8 cellular contexts compared by ENCODE assay signal in genomic region chr21:43269461-43269860, GRCh38.
DNase-seq lines count a peak whose midpoint lies in the region; ATAC-seq and TF ChIP-seq lines count a peak whose summit lies in the region.

No MANE protein-coding gene starts in this region.

- H3K36me3 Mint-ChIP-seq in MCF 10A (ENCODE audit: insufficient read depth, unreplicated experiment) = peaks cover 5% of the 10 kb centered on the region

- intact Hi-C loops in MCF 10A (cut with micrococcal nuclease) = no loop called here
- intact Hi-C loops in mammary epithelial cell (cut with micrococcal nuclease) = no loop called here
- intact Hi-C loops in right cardiac atrium (cut with DNase I) = no loop called here

- H2AFZ ChIP-seq in mammary epithelial cell (ENCODE audit: low read depth, low read length) = no peak overlapping the region

- WGBS in mammary epithelial cell (ENCODE audit: low coverage, missing lambda C conversion rate) = 79% methylated on average over 10 of the region's 10 CpGs
- WGBS in right cardiac atrium = 76% methylated on average over 10 of the region's 10 CpGs

- ATAC-seq in right cardiac atrium = no peak
- peak; percentile 77 for ATAC-seq in stimulated activated naive CD8-positive, alpha-beta T cell treated with anti-CD3 and anti-CD28 coated beads, Interleukin-15, amount 100 ng/mL, for 72 hours
- ATAC-seq in GM18502 (IDR thresholded peaks at IDR 0.05; ENCODE audit: poor library complexity, unreplicated experiment) = no peak

- H3K27ac ChIP-seq in mammary epithelial cell (ENCODE audit: insufficient read depth, low read depth, low read length) = no peak overlapping the region
- H3K27ac ChIP-seq in right cardiac atrium (ENCODE audit: low read length) = no peak overlapping the region
- H3K27ac ChIP-seq in substantia nigra (ENCODE audit: low read depth, low read length, poor library complexity, severe bottlenecking) = no peak overlapping the region

- H3K9ac ChIP-seq in mammary epithelial cell (ENCODE audit: insufficient read depth, low read length) = no peak overlapping the region

- H3K27me3 ChIP-seq in mammary epithelial cell (ENCODE audit: insufficient read depth, low read length) = no peaks in the 10 kb centered on the region
- no peaks in the 10 kb centered on the region for H3K27me3 ChIP-seq in right cardiac atrium (ENCODE audit: control insufficient read depth, insufficient read depth)

- no peak for TF ChIP-seq CTCF in MCF 10A (IDR thresholded peaks at IDR 0.05; ENCODE audit: unreplicated experiment)
- TF ChIP-seq CTCF in mammary epithelial cell (conservative IDR thresholded peaks at IDR 0.05 in 1 of 2, IDR thresholded peaks at IDR 0.05 in 1 of 2; ENCODE audit: extremely low read depth in 1 of 2, insufficient read depth in 1 of 2, low read depth in 1 of 2, low read length in 2 of 2) = peak in 1 of 2 donors; percentile 27

- no peaks in the 10 kb centered on the region for H4K20me1 ChIP-seq in mammary epithelial cell (ENCODE audit: insufficient read depth, low read length)

- POLR2A ChIA-PET in MCF 10A (lab: Yijun Ruan, JAX) = no interaction called here

- H3K27ac Mint-ChIP-seq in MCF 10A (ENCODE audit: low read depth, unreplicated experiment) = no peak overlapping the region
- H3K27ac Mint-ChIP-seq in stimulated activated naive CD8-positive, alpha-beta T cell treated with anti-CD3 and anti-CD28 coated beads, Interleukin-15, amount 100 ng/mL, for 72 hours = peak overlapping the region in 1 of 2 donors; percentile 88

- H3K9me3 Mint-ChIP-seq in MCF 10A (ENCODE audit: unreplicated experiment) = no peaks in the 10 kb centered on the region
- H3K9me3 Mint-ChIP-seq in stimulated activated naive CD8-positive, alpha-beta T cell treated with anti-CD3 and anti-CD28 coated beads, Interleukin-15, amount 100 ng/mL, for 72 hours = no peaks in the 10 kb centered on the region

- DNase-seq in MCF 10A (ENCODE audit: unreplicated experiment) (peak; percentile 30), mammary epithelial cell (no peak), right cardiac atrium (peak; percentile 8 to 50 (median 45)), substantia nigra (lab: John Stamatoyannopoulos, UW) (no peak), NCI-H524 treated with DMSO at 0.1 percent for 48 hours (lab: John Stamatoyannopoulos, UW) (no peak)
- peak; percentile 66 for DNase-seq in activated CD8-positive, alpha-beta memory T cell treated with anti-CD3 and anti-CD28 coated beads for 24 hours
- peak; percentile 35 to 40 for DNase-seq in stimulated activated naive CD8-positive, alpha-beta T cell treated with anti-CD3 and anti-CD28 coated beads, Interleukin-15, amount 100 ng/mL, for 72 hours

- H3K9me3 ChIP-seq in mammary epithelial cell (replicated peaks; ENCODE audit: insufficient read depth, low read length) (no peaks in the 10 kb centered on the region), right cardiac atrium (ENCODE audit: control insufficient read depth, low read length) (no peaks in the 10 kb centered on the region)

- no peaks in the 10 kb centered on the region for H3K27me3 Mint-ChIP-seq in MCF 10A (ENCODE audit: insufficient read depth, unreplicated experiment)
- peaks cover 20% of the 10 kb centered on the region for H3K27me3 Mint-ChIP-seq in stimulated activated naive CD8-positive, alpha-beta T cell treated with anti-CD3 and anti-CD28 coated beads, Interleukin-15, amount 100 ng/mL, for 72 hours

- H3K36me3 ChIP-seq in mammary epithelial cell (ENCODE audit: insufficient read depth, low read length) = no peaks in the 10 kb centered on the region

- in situ Hi-C loops in mammary epithelial cell (cut with MboI; ENCODE audit: low sequenced_read_pairs in 2 of 2) = no loop called here

- CTCF ChIA-PET in MCF 10A (lab: Yijun Ruan, JAX) = no interaction called here
- CTCF ChIA-PET in mammary epithelial cell (lab: Charles Lee; ENCODE audit: low non-redundant PET) = no interaction called here

- no peak overlapping the region for H3K4me2 ChIP-seq in mammary epithelial cell (ENCODE audit: insufficient read depth, low read depth, low read length)

- no peak overlapping the region for H3K4me3 Mint-ChIP-seq in MCF 10A (ENCODE audit: unreplicated experiment)
- H3K4me3 Mint-ChIP-seq in stimulated activated naive CD8-positive, alpha-beta T cell treated with anti-CD3 and anti-CD28 coated beads, Interleukin-15, amount 100 ng/mL, for 72 hours = no peak overlapping the region

- BruUV-seq in MCF 10A (replicated peaks; lab: Mats Ljungman, UMichigan) = no TSS peak
- no TSS peak for BruUV-seq in mammary epithelial cell (replicated peaks; lab: Mats Ljungman, UMichigan)

- dilution Hi-C loops in mammary epithelial cell (cut with HindIII; ENCODE audit: low sequenced_read_pairs) = no loop called here

- H3K4me1 ChIP-seq in mammary epithelial cell (ENCODE audit: insufficient read depth, low read length) (no peaks in the 10 kb centered on the region), right cardiac atrium (ENCODE audit: control insufficient read depth, insufficient read depth, low read length) (peaks cover 3% of the 10 kb centered on the region)

- H3K4me3 ChIP-seq in mammary epithelial cell (replicated peaks in 1 of 3; ENCODE audit: insufficient read depth in 1 of 3, low read depth in 2 of 3, low read length in 3 of 3) = no peak overlapping the region
- no peak overlapping the region for H3K4me3 ChIP-seq in right cardiac atrium (ENCODE audit: low read length)

- H3K4me1 Mint-ChIP-seq in MCF 10A (ENCODE audit: insufficient read depth, unreplicated experiment) = peaks cover 8% of the 10 kb centered on the region
- H3K4me1 Mint-ChIP-seq in stimulated activated naive CD8-positive, alpha-beta T cell treated with anti-CD3 and anti-CD28 coated beads, Interleukin-15, amount 100 ng/mL, for 72 hours = peaks cover 8% of the 10 kb centered on the region

- H3K79me2 ChIP-seq in mammary epithelial cell (ENCODE audit: insufficient read depth, low read length) = no peaks in the 10 kb centered on the region

Comparison
In these comparisons a context has a peak if more than half of its experiments do, and no peak if none do; other contexts are left out.
1. DNase-seq: peak in MCF 10A (single experiment), activated CD8-positive, alpha-beta memory T cell treated with anti-CD3 and anti-CD28 coated beads for 24 hours (single experiment), right cardiac atrium (3 of 3) and stimulated activated naive CD8-positive, alpha-beta T cell treated with anti-CD3 and anti-CD28 coated beads, Interleukin-15, amount 100 ng/mL, for 72 hours (2 of 2); none in mammary epithelial cell (single experiment), substantia nigra (0 of 49) and NCI-H524 treated with DMSO at 0.1 percent for 48 hours (single experiment).